In the genomic region with DNA sequence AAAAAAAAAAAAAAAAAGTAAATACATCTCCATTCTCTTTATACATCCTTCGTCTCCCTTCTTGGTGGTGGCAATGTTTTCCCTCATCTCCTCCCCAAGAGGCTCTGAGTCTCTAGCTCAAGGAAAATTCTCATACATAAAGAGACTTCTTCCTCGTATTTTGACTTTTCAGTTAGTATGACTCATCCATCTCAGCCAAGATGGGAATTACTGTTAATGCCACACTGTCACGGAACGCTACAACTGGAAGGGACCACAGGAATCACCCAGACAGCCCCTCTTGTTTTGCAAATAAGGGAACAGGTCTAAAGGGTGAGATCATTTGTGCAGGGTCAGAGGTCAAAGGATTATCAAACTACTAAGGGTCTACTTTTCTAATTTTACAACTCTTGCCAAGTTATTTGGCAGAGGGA, we compare ENCODE assay signal across 10 cellular contexts. TPM values are rescaled to one million over a fixed set of nuclear protein-coding genes. Genes with fewer than 3 reads are reported as not detected.
A peak's percentile ranks its signal among the peaks of the same experiment; 100 is the strongest.
DNase-seq lines count a peak whose midpoint lies in the region; ATAC-seq and TF ChIP-seq lines count a peak whose summit lies in the region.
"Had no signal": no experiment of that assay in that cellular context is flagged by ENCODE, and none has a peak within 500 bp of the region (broad histone marks: within the 10 kb centered on the region; RNA-seq: fewer than 3 reads in every experiment).

No MANE protein-coding gene starts in this region.

- peaks cover 20 to 81% of the 10 kb centered on the region in 2 donors for H3K4me1 ChIP-seq in ascending aorta

- H3K36me3 ChIP-seq in ascending aorta: peaks cover 0 to 4% of the 10 kb centered on the region in 2 donors

- peak overlapping the region; percentile 50 for H3K27ac ChIP-seq in AG04450 (ENCODE audit: low read depth, low read length)
- H3K27ac ChIP-seq in ascending aorta: peak overlapping the region; percentile 90 to 94

- no peaks in the 10 kb centered on the region for H3K27me3 ChIP-seq in AG04450 (ENCODE audit: control insufficient read depth, insufficient read depth, low read length)
- H3K27me3 ChIP-seq in ascending aorta: no peaks in the 10 kb centered on the region

- H3K36me3 Mint-ChIP-seq in HFFc6 (ENCODE audit: low read depth) (peaks cover 3% of the 10 kb centered on the region), memory B cell (peaks cover 5% of the 10 kb centered on the region)

- peak overlapping the region; percentile 84 for H3K27ac Mint-ChIP-seq in HFFc6
- H3K27ac Mint-ChIP-seq in memory B cell: peak overlapping the region; percentile 80

- DNase-seq in AG04450 (ENCODE audit: low read depth, low spot score) (peak; percentile 33), HFFc6 (peak; percentile 86), ascending aorta (ENCODE audit: low spot score in 2 of 2) (no peak), memory B cell (ENCODE audit: low spot score in 2 of 2) (no peak), D341Med (ENCODE audit: low spot score) (no peak), NK-92 (lab: John Stamatoyannopoulos, UW; ENCODE audit: unreplicated experiment) (no peak), NCI-H526 treated with DMSO at 0.1 percent for 48 hours (lab: John Stamatoyannopoulos, UW) (no peak)
- DNase-seq: effector CD8-positive, alpha-beta T cell; NCI-H2081 had no signal

- H3K9me3 ChIP-seq in AG04450 (ENCODE audit: control insufficient read depth, insufficient read depth, low read length) (no peaks in the 10 kb centered on the region), ascending aorta (no peaks in the 10 kb centered on the region)

- CTCF ChIA-PET in AG04450 (lab: Charles Lee): interaction anchor here (0.6 kb wide), 1 partner anchor 53 kb away, joined by 8 read pairs; no protein-coding TSS in a partner anchor

- POLR2A ChIA-PET in AG04450 (lab: Yijun Ruan, JAX): interaction anchor here (0.6 to 2.0 kb wide), 5 partner anchors 10 to 678 kb away, joined by 4 to 11 read pairs (median 5); no protein-coding TSS in a partner anchor

- H3K4me3 ChIP-seq in AG04450 (ENCODE audit: low read depth, low read length) (no peak overlapping the region), ascending aorta (no peak overlapping the region)

- H3K4me3 Mint-ChIP-seq in HFFc6 (peak overlapping the region; percentile 48), memory B cell (no peak overlapping the region)

- no peak for ATAC-seq in memory B cell (ENCODE audit: low read depth)
- ATAC-seq in HG02840 (IDR thresholded peaks at IDR 0.05; ENCODE audit: low FRiP score, unreplicated experiment): no peak

- H3K4me1 Mint-ChIP-seq in HFFc6 (ENCODE audit: low read depth): peaks cover 69% of the 10 kb centered on the region
- H3K4me1 Mint-ChIP-seq in memory B cell: peaks cover 43% of the 10 kb centered on the region

- H3K27me3 Mint-ChIP-seq in HFFc6 (ENCODE audit: insufficient read depth) (no peaks in the 10 kb centered on the region), memory B cell (no peaks in the 10 kb centered on the region)

- H3K9me3 Mint-ChIP-seq in HFFc6 (no peaks in the 10 kb centered on the region), memory B cell (no peaks in the 10 kb centered on the region)

- intact Hi-C loops in ascending aorta (cut with DNase I): no loop called here

- TF ChIP-seq CTCF in AG04450 (IDR thresholded peaks at IDR 0.05; ENCODE audit: low read depth, low read length): no peak
- TF ChIP-seq CTCF in HFFc6 (IDR thresholded peaks at IDR 0.05): no peak
- TF ChIP-seq CTCF in ascending aorta (IDR thresholded peaks at IDR 0.05): no peak

RNA-seq across cellular contexts. Expression of gene NFE2L2, which starts 19.5 kb away (rescaled TPM):
- 227 and 321 TPM in 2 replicates for polyA plus RNA-seq in AG04450 (2011; rRNA removed)
- 292 and 300 TPM in 2 replicates for polyA minus RNA-seq in AG04450 (2011; rRNA and poly(A)+ RNA removed)
- total RNA-seq in HFFc6 (2021; fragmentation: NEBNext Ultra II Directional; extraction: Animal tissue kit (Norgen Biotek cat#: 25700)): 10 to 100 TPM; 59.0 to 76.5 (median 67.8) TPM
- 99.3 TPM for total RNA-seq in ascending aorta

RNA-seq across cellular contexts. Expression of gene HNRNPA3, which starts 32.4 kb away (rescaled TPM):
- polyA plus RNA-seq in AG04450 (2011; rRNA removed): 143 and 177 TPM in 2 replicates
- polyA minus RNA-seq in AG04450 (2011; rRNA and poly(A)+ RNA removed): 30.4 and 57.9 TPM in 2 replicates
- total RNA-seq in HFFc6 (2021; fragmentation: NEBNext Ultra II Directional; extraction: Animal tissue kit (Norgen Biotek cat#: 25700)): 100 to 1,000 TPM; 165 to 253 (median 205) TPM
- 32.9 TPM for total RNA-seq in ascending aorta

Comparison
In these comparisons a context has a peak if more than half of its experiments do, and no peak if none do; other contexts are left out.
1. DNase-seq: peak in AG04450 (single experiment) and HFFc6 (single experiment); none in ascending aorta (0 of 2), memory B cell (0 of 2), D341Med (single experiment), NK-92 (single experiment) and NCI-H526 treated with DMSO at 0.1 percent for 48 hours (single experiment).